In the genomic region with DNA sequence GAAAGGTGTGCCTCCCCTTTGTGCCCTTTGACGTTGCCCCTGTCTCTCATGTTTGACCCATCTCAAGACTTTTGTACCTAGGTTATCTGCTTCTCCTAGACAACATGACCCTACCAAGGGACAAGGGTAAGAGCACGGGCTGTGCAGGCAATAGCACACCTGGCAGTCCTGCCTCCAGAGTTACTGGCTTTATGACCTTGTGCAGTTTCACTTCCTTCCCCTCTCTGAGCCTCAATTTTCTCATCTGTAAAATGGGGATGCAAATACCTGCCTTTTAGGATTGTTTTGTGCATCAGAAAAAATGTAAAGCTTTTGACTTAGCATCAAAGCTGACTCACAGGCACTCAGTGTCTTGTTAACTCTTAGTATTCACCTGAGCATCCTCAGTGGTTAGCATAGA, we compare ENCODE assay signal across 1 cellular context.
TF ChIP-seq lines count a peak whose summit lies in the region.

No MANE protein-coding gene starts in this region.

TF ChIP-seq in K562, 482 proteins besides CTCF, POLR2A, EP300 and RAD21:
- TF ChIP-seq RBM14 (IDR thresholded peaks at IDR 0.05; ENCODE audit: borderline replicate concordance, insufficient read depth, low read depth, low read length) (no peak), RFX1 (IDR thresholded peaks at IDR 0.05) (no peak), ZNF184 (CRISPR knock-in tag; IDR thresholded peaks at IDR 0.05) (no peak), ADNP (tag; IDR thresholded peaks at IDR 0.05) (0 out of 2 replicates have a peak, but pooled peaks have one; percentile 49), RHOXF2B (CRISPR knock-in tag; conservative IDR thresholded peaks at IDR 0.05) (no peak), TAF15 (IDR thresholded peaks at IDR 0.05; ENCODE audit: low read depth, low read length) (no peak), SIRT6 (IDR thresholded peaks at IDR 0.05; ENCODE audit: low read depth, low read length) (no peak), NCOR1 (IDR thresholded peaks at IDR 0.05) (no peak), KLF13 (tag; IDR thresholded peaks at IDR 0.05; ENCODE audit: borderline replicate concordance, low read depth) (no peak), BDP1 (IDR thresholded peaks at IDR 0.05; ENCODE audit: insufficient read depth, insufficient read length) (no peak), NELFE (IDR thresholded peaks at IDR 0.05; ENCODE audit: insufficient read depth, insufficient read length) (no peak), SMC3 (conservative IDR thresholded peaks at IDR 0.05; ENCODE audit: insufficient read depth, low read depth, low read length) (no peak), HDAC8 (tag; IDR thresholded peaks at IDR 0.05) (no peak), ZNF75A (CRISPR knock-in tag; IDR thresholded peaks at IDR 0.05) (no peak), POLR2AphosphoS5 (IDR thresholded peaks at IDR 0.05; ENCODE audit: control insufficient read depth, insufficient read depth, low read depth, low read length) (no peak), LEF1 (IDR thresholded peaks at IDR 0.05) (no peak), NUFIP1 (IDR thresholded peaks at IDR 0.05; ENCODE audit: partially characterized antibody) (no peak), HDAC2 (IDR thresholded peaks at IDR 0.05) (0 out of 2 replicates have a peak, but pooled peaks have one; percentile 38), ZNF134 (CRISPR knock-in tag; conservative IDR thresholded peaks at IDR 0.05) (no peak), POLR3G (IDR thresholded peaks at IDR 0.05; ENCODE audit: extremely low read depth, insufficient read length, insufficient replicate concordance) (no peak), SOX6 (IDR thresholded peaks at IDR 0.05) (no peak), SREBF1 (IDR thresholded peaks at IDR 0.05; ENCODE audit: borderline replicate concordance, low read depth, low read length) (no peak), PHF8 (IDR thresholded peaks at IDR 0.05; ENCODE audit: borderline replicate concordance, low read length) (no peak), ZFP30 (CRISPR knock-in tag; IDR thresholded peaks at IDR 0.05; ENCODE audit: borderline replicate concordance) (no peak), BCOR (IDR thresholded peaks at IDR 0.05) (peak; percentile 74; the same call in 1 of the 2 replicates), KDM1A (IDR thresholded peaks at IDR 0.05) (peak; percentile 42 to 53), MEIS2 (IDR thresholded peaks at IDR 0.05; ENCODE audit: partially characterized antibody) (no peak), ZNF347 (CRISPR knock-in tag; IDR thresholded peaks at IDR 0.05; ENCODE audit: low read depth) (no peak), XRCC4 (IDR thresholded peaks at IDR 0.05; ENCODE audit: extremely low read depth, insufficient read depth, insufficient read length) (no peak), PHB (CRISPR knock-in tag; IDR thresholded peaks at IDR 0.05) (no peak), FOXJ2 (tag; IDR thresholded peaks at IDR 0.05) (no peak), TEAD4 (IDR thresholded peaks at IDR 0.05; ENCODE audit: low read length) (no peak), TEAD4 (CRISPR knock-in tag; IDR thresholded peaks at IDR 0.05; ENCODE audit: borderline replicate concordance) (no peak), RBM25 (IDR thresholded peaks at IDR 0.05; ENCODE audit: low read depth, low read length, severe bottlenecking) (peak; percentile 74), KAT8 (IDR thresholded peaks at IDR 0.05; ENCODE audit: low read depth) (no peak)
- TF ChIP-seq, protein P1, sequence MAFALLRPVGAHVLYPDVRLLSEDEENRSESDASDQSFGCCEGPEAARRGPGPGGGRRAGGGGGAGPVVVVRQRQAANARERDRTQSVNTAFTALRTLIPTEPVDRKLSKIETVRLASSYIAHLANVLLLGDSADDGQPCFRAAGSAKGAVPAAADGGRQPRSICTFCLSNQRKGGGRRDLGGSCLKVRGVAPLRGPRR (CRISPR knock-in tag; IDR thresholded peaks at IDR 0.05): no peak
- TF ChIP-seq, protein P2, sequence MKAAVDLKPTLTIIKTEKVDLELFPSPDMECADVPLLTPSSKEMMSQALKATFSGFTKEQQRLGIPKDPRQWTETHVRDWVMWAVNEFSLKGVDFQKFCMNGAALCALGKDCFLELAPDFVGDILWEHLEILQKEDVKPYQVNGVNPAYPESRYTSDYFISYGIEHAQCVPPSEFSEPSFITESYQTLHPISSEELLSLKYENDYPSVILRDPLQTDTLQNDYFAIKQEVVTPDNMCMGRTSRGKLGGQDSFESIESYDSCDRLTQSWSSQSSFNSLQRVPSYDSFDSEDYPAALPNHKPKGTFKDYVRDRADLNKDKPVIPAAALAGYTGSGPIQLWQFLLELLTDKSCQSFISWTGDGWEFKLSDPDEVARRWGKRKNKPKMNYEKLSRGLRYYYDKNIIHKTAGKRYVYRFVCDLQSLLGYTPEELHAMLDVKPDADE (conservative IDR thresholded peaks at IDR 0.05; ENCODE audit: control insufficient read depth, low read depth, low read length): no peak
- TF ChIP-seq, protein P3, sequence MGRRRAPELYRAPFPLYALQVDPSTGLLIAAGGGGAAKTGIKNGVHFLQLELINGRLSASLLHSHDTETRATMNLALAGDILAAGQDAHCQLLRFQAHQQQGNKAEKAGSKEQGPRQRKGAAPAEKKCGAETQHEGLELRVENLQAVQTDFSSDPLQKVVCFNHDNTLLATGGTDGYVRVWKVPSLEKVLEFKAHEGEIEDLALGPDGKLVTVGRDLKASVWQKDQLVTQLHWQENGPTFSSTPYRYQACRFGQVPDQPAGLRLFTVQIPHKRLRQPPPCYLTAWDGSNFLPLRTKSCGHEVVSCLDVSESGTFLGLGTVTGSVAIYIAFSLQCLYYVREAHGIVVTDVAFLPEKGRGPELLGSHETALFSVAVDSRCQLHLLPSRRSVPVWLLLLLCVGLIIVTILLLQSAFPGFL (CRISPR knock-in tag; IDR thresholded peaks at IDR 0.05): no peak
- TF ChIP-seq, protein P4, sequence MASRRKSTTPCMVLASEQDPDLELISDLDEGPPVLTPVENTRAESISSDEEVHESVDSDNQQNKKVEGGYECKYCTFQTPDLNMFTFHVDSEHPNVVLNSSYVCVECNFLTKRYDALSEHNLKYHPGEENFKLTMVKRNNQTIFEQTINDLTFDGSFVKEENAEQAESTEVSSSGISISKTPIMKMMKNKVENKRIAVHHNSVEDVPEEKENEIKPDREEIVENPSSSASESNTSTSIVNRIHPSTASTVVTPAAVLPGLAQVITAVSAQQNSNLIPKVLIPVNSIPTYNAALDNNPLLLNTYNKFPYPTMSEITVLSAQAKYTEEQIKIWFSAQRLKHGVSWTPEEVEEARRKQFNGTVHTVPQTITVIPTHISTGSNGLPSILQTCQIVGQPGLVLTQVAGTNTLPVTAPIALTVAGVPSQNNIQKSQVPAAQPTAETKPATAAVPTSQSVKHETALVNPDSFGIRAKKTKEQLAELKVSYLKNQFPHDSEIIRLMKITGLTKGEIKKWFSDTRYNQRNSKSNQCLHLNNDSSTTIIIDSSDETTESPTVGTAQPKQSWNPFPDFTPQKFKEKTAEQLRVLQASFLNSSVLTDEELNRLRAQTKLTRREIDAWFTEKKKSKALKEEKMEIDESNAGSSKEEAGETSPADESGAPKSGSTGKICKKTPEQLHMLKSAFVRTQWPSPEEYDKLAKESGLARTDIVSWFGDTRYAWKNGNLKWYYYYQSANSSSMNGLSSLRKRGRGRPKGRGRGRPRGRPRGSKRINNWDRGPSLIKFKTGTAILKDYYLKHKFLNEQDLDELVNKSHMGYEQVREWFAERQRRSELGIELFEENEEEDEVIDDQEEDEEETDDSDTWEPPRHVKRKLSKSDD (conservative IDR thresholded peaks at IDR 0.05; ENCODE audit: low read length): no peak
- TF ChIP-seq, protein P5, sequence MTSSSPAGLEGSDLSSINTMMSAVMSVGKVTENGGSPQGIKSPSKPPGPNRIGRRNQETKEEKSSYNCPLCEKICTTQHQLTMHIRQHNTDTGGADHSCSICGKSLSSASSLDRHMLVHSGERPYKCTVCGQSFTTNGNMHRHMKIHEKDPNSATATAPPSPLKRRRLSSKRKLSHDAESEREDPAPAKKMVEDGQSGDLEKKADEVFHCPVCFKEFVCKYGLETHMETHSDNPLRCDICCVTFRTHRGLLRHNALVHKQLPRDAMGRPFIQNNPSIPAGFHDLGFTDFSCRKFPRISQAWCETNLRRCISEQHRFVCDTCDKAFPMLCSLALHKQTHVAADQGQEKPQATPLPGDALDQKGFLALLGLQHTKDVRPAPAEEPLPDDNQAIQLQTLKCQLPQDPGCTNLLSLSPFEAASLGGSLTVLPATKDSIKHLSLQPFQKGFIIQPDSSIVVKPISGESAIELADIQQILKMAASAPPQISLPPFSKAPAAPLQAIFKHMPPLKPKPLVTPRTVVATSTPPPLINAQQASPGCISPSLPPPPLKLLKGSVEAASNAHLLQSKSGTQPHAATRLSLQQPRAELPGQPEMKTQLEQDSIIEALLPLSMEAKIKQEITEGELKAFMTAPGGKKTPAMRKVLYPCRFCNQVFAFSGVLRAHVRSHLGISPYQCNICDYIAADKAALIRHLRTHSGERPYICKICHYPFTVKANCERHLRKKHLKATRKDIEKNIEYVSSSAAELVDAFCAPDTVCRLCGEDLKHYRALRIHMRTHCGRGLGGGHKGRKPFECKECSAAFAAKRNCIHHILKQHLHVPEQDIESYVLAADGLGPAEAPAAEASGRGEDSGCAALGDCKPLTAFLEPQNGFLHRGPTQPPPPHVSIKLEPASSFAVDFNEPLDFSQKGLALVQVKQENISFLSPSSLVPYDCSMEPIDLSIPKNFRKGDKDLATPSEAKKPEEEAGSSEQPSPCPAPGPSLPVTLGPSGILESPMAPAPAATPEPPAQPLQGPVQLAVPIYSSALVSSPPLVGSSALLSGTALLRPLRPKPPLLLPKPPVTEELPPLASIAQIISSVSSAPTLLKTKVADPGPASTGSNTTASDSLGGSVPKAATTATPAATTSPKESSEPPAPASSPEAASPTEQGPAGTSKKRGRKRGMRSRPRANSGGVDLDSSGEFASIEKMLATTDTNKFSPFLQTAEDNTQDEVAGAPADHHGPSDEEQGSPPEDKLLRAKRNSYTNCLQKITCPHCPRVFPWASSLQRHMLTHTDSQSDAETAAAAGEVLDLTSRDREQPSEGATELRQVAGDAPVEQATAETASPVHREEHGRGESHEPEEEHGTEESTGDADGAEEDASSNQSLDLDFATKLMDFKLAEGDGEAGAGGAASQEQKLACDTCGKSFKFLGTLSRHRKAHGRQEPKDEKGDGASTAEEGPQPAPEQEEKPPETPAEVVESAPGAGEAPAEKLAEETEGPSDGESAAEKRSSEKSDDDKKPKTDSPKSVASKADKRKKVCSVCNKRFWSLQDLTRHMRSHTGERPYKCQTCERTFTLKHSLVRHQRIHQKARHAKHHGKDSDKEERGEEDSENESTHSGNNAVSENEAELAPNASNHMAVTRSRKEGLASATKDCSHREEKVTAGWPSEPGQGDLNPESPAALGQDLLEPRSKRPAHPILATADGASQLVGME (CRISPR knock-in tag; IDR thresholded peaks at IDR 0.05): no peak
- TF ChIP-seq, protein P6, sequence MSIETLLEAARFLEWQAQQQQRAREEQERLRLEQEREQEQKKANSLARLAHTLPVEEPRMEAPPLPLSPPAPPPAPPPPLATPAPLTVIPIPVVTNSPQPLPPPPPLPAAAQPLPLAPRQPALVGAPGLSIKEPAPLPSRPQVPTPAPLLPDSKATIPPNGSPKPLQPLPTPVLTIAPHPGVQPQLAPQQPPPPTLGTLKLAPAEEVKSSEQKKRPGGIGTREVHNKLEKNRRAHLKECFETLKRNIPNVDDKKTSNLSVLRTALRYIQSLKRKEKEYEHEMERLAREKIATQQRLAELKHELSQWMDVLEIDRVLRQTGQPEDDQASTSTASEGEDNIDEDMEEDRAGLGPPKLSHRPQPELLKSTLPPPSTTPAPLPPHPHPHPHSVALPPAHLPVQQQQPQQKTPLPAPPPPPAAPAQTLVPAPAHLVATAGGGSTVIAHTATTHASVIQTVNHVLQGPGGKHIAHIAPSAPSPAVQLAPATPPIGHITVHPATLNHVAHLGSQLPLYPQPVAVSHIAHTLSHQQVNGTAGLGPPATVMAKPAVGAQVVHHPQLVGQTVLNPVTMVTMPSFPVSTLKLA (conservative IDR thresholded peaks at IDR 0.05): no peak
- TF ChIP-seq, protein P7, sequence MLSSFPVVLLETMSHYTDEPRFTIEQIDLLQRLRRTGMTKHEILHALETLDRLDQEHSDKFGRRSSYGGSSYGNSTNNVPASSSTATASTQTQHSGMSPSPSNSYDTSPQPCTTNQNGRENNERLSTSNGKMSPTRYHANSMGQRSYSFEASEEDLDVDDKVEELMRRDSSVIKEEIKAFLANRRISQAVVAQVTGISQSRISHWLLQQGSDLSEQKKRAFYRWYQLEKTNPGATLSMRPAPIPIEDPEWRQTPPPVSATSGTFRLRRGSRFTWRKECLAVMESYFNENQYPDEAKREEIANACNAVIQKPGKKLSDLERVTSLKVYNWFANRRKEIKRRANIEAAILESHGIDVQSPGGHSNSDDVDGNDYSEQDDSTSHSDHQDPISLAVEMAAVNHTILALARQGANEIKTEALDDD (IDR thresholded peaks at IDR 0.05): no peak
TF ChIP-seq in K562: peak in this region for 5.
